ENCODE assay signal across 1 cellular context in the genomic region with DNA sequence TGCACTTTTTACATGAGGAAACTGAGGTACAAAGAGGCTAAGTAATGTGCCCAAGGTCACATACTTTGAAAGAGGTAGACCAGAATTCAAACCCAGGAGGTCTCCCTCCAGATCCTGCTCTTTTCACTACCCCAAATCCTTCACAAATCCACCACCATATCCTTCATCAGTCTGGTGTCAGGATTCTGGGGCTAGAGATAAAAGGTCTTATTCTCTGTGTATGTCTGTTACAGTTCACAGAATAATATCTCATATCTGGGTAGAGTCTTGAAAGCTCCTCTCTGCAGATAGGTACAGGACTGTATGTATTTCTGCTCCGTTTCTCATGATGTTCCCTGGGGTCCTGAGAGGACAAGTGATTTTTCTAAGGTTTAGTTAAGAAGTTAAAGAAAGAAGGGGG.
TF ChIP-seq lines count a peak whose summit lies in the region.

No MANE protein-coding gene starts in this region.

TF ChIP-seq in GM12878, 131 proteins besides CTCF, POLR2A, EP300 and RAD21:
- no peak for TF ChIP-seq IRF4 (IDR thresholded peaks at IDR 0.05; ENCODE audit: low read depth, low read length)
- no peak for TF ChIP-seq MTA2 (IDR thresholded peaks at IDR 0.05; ENCODE audit: low read depth)
- TF ChIP-seq NFXL1 (IDR thresholded peaks at IDR 0.05; ENCODE audit: borderline replicate concordance) = no peak
- TF ChIP-seq, protein P1, sequence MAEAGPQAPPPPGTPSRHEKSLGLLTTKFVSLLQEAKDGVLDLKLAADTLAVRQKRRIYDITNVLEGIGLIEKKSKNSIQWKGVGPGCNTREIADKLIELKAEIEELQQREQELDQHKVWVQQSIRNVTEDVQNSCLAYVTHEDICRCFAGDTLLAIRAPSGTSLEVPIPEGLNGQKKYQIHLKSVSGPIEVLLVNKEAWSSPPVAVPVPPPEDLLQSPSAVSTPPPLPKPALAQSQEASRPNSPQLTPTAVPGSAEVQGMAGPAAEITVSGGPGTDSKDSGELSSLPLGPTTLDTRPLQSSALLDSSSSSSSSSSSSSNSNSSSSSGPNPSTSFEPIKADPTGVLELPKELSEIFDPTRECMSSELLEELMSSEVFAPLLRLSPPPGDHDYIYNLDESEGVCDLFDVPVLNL (IDR thresholded peaks at IDR 0.05; ENCODE audit: low read depth, low read length) = no peak
- TF ChIP-seq, protein P2, sequence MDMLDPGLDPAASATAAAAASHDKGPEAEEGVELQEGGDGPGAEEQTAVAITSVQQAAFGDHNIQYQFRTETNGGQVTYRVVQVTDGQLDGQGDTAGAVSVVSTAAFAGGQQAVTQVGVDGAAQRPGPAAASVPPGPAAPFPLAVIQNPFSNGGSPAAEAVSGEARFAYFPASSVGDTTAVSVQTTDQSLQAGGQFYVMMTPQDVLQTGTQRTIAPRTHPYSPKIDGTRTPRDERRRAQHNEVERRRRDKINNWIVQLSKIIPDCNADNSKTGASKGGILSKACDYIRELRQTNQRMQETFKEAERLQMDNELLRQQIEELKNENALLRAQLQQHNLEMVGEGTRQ (IDR thresholded peaks at IDR 0.05; ENCODE audit: borderline replicate concordance, low read depth, low read length) = no peak
- TF ChIP-seq MXI1 (IDR thresholded peaks at IDR 0.05; ENCODE audit: low read depth, low read length) = no peak
- TF ChIP-seq, protein P3, sequence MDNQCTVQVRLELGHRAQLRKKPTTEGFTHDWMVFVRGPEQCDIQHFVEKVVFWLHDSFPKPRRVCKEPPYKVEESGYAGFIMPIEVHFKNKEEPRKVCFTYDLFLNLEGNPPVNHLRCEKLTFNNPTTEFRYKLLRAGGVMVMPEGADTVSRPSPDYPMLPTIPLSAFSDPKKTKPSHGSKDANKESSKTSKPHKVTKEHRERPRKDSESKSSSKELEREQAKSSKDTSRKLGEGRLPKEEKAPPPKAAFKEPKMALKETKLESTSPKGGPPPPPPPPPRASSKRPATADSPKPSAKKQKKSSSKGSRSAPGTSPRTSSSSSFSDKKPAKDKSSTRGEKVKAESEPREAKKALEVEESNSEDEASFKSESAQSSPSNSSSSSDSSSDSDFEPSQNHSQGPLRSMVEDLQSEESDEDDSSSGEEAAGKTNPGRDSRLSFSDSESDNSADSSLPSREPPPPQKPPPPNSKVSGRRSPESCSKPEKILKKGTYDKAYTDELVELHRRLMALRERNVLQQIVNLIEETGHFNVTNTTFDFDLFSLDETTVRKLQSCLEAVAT (IDR thresholded peaks at IDR 0.05) = no peak
- no peak for TF ChIP-seq TARDBP (IDR thresholded peaks at IDR 0.05; ENCODE audit: borderline replicate concordance)
- no peak for TF ChIP-seq POU2F2 (IDR thresholded peaks at IDR 0.05; ENCODE audit: borderline replicate concordance, low read depth, low read length)
- no peak for TF ChIP-seq BCL11A (IDR thresholded peaks at IDR 0.05; ENCODE audit: low read depth, low read length)
- TF ChIP-seq, protein P4, sequence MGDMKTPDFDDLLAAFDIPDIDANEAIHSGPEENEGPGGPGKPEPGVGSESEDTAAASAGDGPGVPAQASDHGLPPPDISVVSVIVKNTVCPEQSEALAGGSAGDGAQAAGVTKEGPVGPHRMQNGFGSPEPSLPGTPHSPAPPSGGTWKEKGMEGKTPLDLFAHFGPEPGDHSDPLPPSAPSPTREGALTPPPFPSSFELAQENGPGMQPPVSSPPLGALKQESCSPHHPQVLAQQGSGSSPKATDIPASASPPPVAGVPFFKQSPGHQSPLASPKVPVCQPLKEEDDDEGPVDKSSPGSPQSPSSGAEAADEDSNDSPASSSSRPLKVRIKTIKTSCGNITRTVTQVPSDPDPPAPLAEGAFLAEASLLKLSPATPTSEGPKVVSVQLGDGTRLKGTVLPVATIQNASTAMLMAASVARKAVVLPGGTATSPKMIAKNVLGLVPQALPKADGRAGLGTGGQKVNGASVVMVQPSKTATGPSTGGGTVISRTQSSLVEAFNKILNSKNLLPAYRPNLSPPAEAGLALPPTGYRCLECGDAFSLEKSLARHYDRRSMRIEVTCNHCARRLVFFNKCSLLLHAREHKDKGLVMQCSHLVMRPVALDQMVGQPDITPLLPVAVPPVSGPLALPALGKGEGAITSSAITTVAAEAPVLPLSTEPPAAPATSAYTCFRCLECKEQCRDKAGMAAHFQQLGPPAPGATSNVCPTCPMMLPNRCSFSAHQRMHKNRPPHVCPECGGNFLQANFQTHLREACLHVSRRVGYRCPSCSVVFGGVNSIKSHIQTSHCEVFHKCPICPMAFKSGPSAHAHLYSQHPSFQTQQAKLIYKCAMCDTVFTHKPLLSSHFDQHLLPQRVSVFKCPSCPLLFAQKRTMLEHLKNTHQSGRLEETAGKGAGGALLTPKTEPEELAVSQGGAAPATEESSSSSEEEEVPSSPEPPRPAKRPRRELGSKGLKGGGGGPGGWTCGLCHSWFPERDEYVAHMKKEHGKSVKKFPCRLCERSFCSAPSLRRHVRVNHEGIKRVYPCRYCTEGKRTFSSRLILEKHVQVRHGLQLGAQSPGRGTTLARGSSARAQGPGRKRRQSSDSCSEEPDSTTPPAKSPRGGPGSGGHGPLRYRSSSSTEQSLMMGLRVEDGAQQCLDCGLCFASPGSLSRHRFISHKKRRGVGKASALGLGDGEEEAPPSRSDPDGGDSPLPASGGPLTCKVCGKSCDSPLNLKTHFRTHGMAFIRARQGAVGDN (IDR thresholded peaks at IDR 0.05) = no peak
- TF ChIP-seq, protein P5, sequence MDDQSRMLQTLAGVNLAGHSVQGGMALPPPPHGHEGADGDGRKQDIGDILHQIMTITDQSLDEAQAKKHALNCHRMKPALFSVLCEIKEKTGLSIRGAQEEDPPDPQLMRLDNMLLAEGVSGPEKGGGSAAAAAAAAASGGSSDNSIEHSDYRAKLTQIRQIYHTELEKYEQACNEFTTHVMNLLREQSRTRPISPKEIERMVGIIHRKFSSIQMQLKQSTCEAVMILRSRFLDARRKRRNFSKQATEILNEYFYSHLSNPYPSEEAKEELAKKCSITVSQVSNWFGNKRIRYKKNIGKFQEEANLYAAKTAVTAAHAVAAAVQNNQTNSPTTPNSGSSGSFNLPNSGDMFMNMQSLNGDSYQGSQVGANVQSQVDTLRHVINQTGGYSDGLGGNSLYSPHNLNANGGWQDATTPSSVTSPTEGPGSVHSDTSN (IDR thresholded peaks at IDR 0.05; ENCODE audit: insufficient replicate concordance, low read depth, low read length) = no peak
- no peak for TF ChIP-seq ASH2L (IDR thresholded peaks at IDR 0.05; ENCODE audit: borderline replicate concordance, low read depth)
- TF ChIP-seq, protein P6, sequence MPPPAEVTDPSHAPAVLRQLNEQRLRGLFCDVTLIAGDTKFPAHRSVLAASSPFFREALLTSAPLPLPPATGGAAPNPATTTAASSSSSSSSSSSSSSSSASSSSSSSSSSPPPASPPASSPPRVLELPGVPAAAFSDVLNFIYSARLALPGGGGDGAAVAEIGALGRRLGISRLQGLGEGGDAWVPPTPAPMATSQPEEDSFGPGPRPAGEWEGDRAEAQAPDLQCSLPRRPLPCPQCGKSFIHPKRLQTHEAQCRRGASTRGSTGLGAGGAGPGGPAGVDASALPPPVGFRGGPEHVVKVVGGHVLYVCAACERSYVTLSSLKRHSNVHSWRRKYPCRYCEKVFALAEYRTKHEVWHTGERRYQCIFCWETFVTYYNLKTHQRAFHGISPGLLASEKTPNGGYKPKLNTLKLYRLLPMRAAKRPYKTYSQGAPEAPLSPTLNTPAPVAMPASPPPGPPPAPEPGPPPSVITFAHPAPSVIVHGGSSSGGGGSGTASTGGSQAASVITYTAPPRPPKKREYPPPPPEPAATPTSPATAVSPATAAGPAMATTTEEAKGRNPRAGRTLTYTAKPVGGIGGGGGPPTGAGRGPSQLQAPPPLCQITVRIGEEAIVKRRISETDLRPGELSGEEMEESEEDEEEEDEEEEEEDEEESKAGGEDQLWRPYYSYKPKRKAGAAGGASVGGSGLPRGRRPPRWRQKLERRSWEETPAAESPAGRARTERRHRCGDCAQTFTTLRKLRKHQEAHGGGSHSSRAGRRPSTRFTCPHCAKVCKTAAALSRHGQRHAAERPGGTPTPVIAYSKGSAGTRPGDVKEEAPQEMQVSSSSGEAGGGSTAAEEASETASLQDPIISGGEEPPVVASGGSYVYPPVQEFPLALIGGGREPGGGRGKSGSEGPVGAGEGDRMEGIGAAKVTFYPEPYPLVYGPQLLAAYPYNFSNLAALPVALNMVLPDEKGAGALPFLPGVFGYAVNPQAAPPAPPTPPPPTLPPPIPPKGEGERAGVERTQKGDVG (CRISPR knock-in tag; IDR thresholded peaks at IDR 0.05) = no peak
- TF ChIP-seq CHD4 (IDR thresholded peaks at IDR 0.05) = no peak
- no peak for TF ChIP-seq KAT2A (conservative IDR thresholded peaks at IDR 0.05; ENCODE audit: control insufficient read depth, low read depth, low read length)
- no peak for TF ChIP-seq MYB (IDR thresholded peaks at IDR 0.05; ENCODE audit: borderline replicate concordance, low read depth, low read length)
